In genomic region chr3:138347084-138347483, GRCh38 we compare ENCODE assay signal across 1 cellular context.
TF ChIP-seq lines count a peak whose summit lies in the region.

No MANE protein-coding gene starts in this region.

TF ChIP-seq in K562, 482 proteins besides CTCF, POLR2A, EP300 and RAD21:
- TF ChIP-seq ZBTB40 (IDR thresholded peaks at IDR 0.05) (no peak), ZBTB40 (CRISPR knock-in tag; IDR thresholded peaks at IDR 0.05) (no peak), NFYB (IDR thresholded peaks at IDR 0.05; ENCODE audit: extremely low read depth, insufficient read length) (no peak), ZNF146 (CRISPR knock-in tag; IDR thresholded peaks at IDR 0.05; ENCODE audit: unreplicated experiment) (peak; percentile 81), SUPT5H (IDR thresholded peaks at IDR 0.05) (no peak), SIN3B (IDR thresholded peaks at IDR 0.05; ENCODE audit: low read depth) (no peak), KHSRP (IDR thresholded peaks at IDR 0.05) (no peak), NR0B1 (IDR thresholded peaks at IDR 0.05; ENCODE audit: partially characterized antibody) (no peak), RBM25 (IDR thresholded peaks at IDR 0.05; ENCODE audit: low read depth, low read length, severe bottlenecking) (peak; percentile 40), ZNF133 (CRISPR knock-in tag; IDR thresholded peaks at IDR 0.05) (no peak), NFATC3 (IDR thresholded peaks at IDR 0.05) (no peak), MBD1 (CRISPR knock-in tag; IDR thresholded peaks at IDR 0.05) (no peak)
TF ChIP-seq in K562: peak in this region for 2.
